1 cellular context compared by ENCODE assay signal in the genomic region with DNA sequence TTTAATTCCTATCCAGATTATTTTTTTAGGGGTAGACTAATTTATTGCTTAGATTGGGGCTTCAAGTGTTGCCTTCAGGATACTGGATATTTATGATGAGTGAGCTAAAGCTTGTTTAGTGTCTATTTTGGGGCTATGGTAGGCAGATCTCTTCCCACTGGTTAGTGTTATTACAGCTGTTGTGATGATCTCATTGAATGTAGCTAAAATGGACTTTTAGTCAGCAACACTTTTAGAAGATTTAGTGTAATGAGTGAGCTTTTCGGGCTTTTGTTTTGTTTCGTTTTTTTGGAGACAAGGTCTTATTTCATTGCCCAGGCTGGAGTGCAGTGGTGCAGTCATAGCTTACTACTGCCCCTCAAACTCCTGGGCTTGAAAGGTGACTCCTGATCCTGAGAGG.
TF ChIP-seq lines count a peak whose summit lies in the region.

No MANE protein-coding gene starts in this region.

TF ChIP-seq in HEK293, 187 proteins besides CTCF, POLR2A, EP300 and RAD21 (continued from another document and continues in another):
- TF ChIP-seq, protein P1, sequence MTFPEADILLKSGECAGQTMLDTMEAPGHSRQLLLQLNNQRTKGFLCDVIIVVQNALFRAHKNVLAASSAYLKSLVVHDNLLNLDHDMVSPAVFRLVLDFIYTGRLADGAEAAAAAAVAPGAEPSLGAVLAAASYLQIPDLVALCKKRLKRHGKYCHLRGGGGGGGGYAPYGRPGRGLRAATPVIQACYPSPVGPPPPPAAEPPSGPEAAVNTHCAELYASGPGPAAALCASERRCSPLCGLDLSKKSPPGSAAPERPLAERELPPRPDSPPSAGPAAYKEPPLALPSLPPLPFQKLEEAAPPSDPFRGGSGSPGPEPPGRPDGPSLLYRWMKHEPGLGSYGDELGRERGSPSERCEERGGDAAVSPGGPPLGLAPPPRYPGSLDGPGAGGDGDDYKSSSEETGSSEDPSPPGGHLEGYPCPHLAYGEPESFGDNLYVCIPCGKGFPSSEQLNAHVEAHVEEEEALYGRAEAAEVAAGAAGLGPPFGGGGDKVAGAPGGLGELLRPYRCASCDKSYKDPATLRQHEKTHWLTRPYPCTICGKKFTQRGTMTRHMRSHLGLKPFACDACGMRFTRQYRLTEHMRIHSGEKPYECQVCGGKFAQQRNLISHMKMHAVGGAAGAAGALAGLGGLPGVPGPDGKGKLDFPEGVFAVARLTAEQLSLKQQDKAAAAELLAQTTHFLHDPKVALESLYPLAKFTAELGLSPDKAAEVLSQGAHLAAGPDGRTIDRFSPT (tag by site-specific recombination; IDR thresholded peaks at IDR 0.05) = peak; percentile 41; the same call in 1 of the 2 replicates
- TF ChIP-seq ZNF843 (tag by site-specific recombination; IDR thresholded peaks at IDR 0.05) = peak; percentile 47; the same call in 1 of the 2 replicates
- TF ChIP-seq ZNF324 (tag by site-specific recombination; IDR thresholded peaks at IDR 0.05) = 0 out of 2 replicates have a peak, but pooled peaks have one; percentile 70
- TF ChIP-seq, protein P2, sequence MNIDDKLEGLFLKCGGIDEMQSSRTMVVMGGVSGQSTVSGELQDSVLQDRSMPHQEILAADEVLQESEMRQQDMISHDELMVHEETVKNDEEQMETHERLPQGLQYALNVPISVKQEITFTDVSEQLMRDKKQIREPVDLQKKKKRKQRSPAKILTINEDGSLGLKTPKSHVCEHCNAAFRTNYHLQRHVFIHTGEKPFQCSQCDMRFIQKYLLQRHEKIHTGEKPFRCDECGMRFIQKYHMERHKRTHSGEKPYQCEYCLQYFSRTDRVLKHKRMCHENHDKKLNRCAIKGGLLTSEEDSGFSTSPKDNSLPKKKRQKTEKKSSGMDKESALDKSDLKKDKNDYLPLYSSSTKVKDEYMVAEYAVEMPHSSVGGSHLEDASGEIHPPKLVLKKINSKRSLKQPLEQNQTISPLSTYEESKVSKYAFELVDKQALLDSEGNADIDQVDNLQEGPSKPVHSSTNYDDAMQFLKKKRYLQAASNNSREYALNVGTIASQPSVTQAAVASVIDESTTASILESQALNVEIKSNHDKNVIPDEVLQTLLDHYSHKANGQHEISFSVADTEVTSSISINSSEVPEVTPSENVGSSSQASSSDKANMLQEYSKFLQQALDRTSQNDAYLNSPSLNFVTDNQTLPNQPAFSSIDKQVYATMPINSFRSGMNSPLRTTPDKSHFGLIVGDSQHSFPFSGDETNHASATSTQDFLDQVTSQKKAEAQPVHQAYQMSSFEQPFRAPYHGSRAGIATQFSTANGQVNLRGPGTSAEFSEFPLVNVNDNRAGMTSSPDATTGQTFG (tag by site-specific recombination; IDR thresholded peaks at IDR 0.05; ENCODE audit: borderline replicate concordance) = no peak
- peak; percentile 94 for TF ChIP-seq ZEB2 (tag by site-specific recombination; IDR thresholded peaks at IDR 0.05)
- TF ChIP-seq ZNF146 (tag by site-specific recombination; IDR thresholded peaks at IDR 0.05) = 0 out of 2 replicates have a peak, but pooled peaks have one; percentile 14
- TF ChIP-seq ZNF560 (tag by site-specific recombination; IDR thresholded peaks at IDR 0.05; ENCODE audit: borderline replicate concordance) = no peak
- TF ChIP-seq, protein P3, sequence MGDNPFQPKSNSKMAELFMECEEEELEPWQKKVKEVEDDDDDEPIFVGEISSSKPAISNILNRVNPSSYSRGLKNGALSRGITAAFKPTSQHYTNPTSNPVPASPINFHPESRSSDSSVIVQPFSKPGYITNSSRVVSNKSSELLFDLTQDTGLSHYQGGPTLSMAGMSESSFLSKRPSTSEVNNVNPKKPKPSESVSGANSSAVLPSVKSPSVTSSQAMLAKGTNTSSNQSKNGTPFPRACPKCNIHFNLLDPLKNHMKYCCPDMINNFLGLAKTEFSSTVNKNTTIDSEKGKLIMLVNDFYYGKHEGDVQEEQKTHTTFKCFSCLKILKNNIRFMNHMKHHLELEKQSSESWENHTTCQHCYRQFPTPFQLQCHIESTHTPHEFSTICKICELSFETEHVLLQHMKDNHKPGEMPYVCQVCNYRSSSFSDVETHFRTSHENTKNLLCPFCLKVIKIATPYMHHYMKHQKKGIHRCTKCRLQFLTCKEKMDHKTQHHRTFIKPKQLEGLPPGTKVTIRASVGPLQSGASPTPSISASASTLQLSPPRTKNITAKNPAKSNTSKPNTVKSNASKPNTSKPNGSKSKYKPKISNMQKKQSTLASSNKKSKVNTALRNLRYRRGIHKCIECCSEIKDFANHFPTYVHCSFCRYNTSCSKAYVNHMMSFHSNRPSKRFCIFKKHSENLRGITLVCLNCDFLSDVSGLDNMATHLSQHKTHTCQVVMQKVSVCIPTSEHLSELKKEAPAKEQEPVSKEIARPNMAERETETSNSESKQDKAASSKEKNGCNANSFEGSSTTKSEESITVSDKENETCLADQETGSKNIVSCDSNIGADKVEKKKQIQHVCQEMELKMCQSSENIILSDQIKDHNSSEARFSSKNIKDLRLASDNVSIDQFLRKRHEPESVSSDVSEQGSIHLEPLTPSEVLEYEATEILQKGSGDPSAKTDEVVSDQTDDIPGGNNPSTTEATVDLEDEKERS (tag by site-specific recombination; IDR thresholded peaks at IDR 0.05) = no peak
- peak; percentile 57; the same call in 1 of the 2 replicates for TF ChIP-seq SP7 (tag by site-specific recombination; IDR thresholded peaks at IDR 0.05)
- no peak for TF ChIP-seq ZNF792 (tag by site-specific recombination; IDR thresholded peaks at IDR 0.05)
- 0 out of 2 replicates have a peak, but pooled peaks have one; percentile 53 for TF ChIP-seq BCL11A (tag by site-specific recombination; IDR thresholded peaks at IDR 0.05; ENCODE audit: low read depth)
- TF ChIP-seq ZSCAN30 (tag by site-specific recombination; IDR thresholded peaks at IDR 0.05) = no peak
- TF ChIP-seq, protein P4, sequence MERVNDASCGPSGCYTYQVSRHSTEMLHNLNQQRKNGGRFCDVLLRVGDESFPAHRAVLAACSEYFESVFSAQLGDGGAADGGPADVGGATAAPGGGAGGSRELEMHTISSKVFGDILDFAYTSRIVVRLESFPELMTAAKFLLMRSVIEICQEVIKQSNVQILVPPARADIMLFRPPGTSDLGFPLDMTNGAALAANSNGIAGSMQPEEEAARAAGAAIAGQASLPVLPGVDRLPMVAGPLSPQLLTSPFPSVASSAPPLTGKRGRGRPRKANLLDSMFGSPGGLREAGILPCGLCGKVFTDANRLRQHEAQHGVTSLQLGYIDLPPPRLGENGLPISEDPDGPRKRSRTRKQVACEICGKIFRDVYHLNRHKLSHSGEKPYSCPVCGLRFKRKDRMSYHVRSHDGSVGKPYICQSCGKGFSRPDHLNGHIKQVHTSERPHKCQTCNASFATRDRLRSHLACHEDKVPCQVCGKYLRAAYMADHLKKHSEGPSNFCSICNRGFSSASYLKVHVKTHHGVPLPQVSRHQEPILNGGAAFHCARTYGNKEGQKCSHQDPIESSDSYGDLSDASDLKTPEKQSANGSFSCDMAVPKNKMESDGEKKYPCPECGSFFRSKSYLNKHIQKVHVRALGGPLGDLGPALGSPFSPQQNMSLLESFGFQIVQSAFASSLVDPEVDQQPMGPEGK (tag by site-specific recombination; IDR thresholded peaks at IDR 0.05) = peak; percentile 41; the same call in 1 of the 2 replicates
- peak; percentile 89 for TF ChIP-seq ZNF629 (tag by site-specific recombination; IDR thresholded peaks at IDR 0.05)
- TF ChIP-seq KLF10 (tag by site-specific recombination; IDR thresholded peaks at IDR 0.05) = peak; percentile 62
- peak; percentile 19; the same call in 1 of the 2 replicates for TF ChIP-seq KLF8 (tag by site-specific recombination; IDR thresholded peaks at IDR 0.05)
- TF ChIP-seq SP3 (tag by site-specific recombination; IDR thresholded peaks at IDR 0.05) = no peak
- TF ChIP-seq ZNF311 (tag by site-specific recombination; IDR thresholded peaks at IDR 0.05; ENCODE audit: borderline replicate concordance) = no peak
- TF ChIP-seq ZNF48 (tag by site-specific recombination; IDR thresholded peaks at IDR 0.05) = no peak
- TF ChIP-seq, protein P5, sequence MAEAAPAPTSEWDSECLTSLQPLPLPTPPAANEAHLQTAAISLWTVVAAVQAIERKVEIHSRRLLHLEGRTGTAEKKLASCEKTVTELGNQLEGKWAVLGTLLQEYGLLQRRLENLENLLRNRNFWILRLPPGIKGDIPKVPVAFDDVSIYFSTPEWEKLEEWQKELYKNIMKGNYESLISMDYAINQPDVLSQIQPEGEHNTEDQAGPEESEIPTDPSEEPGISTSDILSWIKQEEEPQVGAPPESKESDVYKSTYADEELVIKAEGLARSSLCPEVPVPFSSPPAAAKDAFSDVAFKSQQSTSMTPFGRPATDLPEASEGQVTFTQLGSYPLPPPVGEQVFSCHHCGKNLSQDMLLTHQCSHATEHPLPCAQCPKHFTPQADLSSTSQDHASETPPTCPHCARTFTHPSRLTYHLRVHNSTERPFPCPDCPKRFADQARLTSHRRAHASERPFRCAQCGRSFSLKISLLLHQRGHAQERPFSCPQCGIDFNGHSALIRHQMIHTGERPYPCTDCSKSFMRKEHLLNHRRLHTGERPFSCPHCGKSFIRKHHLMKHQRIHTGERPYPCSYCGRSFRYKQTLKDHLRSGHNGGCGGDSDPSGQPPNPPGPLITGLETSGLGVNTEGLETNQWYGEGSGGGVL (tag by site-specific recombination; IDR thresholded peaks at IDR 0.05) = no peak
- no peak for TF ChIP-seq ZNF529 (tag by site-specific recombination; IDR thresholded peaks at IDR 0.05; ENCODE audit: insufficient replicate concordance)
- TF ChIP-seq ZNF214 (tag by site-specific recombination; IDR thresholded peaks at IDR 0.05; ENCODE audit: borderline replicate concordance) = no peak
- TF ChIP-seq, protein P6, sequence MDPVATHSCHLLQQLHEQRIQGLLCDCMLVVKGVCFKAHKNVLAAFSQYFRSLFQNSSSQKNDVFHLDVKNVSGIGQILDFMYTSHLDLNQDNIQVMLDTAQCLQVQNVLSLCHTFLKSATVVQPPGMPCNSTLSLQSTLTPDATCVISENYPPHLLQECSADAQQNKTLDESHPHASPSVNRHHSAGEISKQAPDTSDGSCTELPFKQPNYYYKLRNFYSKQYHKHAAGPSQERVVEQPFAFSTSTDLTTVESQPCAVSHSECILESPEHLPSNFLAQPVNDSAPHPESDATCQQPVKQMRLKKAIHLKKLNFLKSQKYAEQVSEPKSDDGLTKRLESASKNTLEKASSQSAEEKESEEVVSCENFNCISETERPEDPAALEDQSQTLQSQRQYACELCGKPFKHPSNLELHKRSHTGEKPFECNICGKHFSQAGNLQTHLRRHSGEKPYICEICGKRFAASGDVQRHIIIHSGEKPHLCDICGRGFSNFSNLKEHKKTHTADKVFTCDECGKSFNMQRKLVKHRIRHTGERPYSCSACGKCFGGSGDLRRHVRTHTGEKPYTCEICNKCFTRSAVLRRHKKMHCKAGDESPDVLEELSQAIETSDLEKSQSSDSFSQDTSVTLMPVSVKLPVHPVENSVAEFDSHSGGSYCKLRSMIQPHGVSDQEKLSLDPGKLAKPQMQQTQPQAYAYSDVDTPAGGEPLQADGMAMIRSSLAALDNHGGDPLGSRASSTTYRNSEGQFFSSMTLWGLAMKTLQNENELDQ (tag by site-specific recombination; IDR thresholded peaks at IDR 0.05; ENCODE audit: low read depth) = no peak
- TF ChIP-seq, protein P7, sequence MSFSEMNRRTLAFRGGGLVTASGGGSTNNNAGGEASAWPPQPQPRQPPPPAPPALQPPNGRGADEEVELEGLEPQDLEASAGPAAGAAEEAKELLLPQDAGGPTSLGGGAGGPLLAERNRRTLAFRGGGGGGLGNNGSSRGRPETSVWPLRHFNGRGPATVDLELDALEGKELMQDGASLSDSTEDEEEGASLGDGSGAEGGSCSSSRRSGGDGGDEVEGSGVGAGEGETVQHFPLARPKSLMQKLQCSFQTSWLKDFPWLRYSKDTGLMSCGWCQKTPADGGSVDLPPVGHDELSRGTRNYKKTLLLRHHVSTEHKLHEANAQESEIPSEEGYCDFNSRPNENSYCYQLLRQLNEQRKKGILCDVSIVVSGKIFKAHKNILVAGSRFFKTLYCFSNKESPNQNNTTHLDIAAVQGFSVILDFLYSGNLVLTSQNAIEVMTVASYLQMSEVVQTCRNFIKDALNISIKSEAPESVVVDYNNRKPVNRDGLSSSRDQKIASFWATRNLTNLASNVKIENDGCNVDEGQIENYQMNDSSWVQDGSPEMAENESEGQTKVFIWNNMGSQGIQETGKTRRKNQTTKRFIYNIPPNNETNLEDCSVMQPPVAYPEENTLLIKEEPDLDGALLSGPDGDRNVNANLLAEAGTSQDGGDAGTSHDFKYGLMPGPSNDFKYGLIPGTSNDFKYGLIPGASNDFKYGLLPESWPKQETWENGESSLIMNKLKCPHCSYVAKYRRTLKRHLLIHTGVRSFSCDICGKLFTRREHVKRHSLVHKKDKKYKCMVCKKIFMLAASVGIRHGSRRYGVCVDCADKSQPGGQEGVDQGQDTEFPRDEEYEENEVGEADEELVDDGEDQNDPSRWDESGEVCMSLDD (tag by site-specific recombination; IDR thresholded peaks at IDR 0.05) = no peak
- TF ChIP-seq ZFHX2 (tag by site-specific recombination; conservative IDR thresholded peaks at IDR 0.05) = peak; percentile 53; the same call in 1 of the 2 replicates
- TF ChIP-seq, protein P8, sequence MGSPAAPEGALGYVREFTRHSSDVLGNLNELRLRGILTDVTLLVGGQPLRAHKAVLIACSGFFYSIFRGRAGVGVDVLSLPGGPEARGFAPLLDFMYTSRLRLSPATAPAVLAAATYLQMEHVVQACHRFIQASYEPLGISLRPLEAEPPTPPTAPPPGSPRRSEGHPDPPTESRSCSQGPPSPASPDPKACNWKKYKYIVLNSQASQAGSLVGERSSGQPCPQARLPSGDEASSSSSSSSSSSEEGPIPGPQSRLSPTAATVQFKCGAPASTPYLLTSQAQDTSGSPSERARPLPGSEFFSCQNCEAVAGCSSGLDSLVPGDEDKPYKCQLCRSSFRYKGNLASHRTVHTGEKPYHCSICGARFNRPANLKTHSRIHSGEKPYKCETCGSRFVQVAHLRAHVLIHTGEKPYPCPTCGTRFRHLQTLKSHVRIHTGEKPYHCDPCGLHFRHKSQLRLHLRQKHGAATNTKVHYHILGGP (tag by site-specific recombination; IDR thresholded peaks at IDR 0.05) = no peak
- TF ChIP-seq EGR2 (tag by site-specific recombination; IDR thresholded peaks at IDR 0.05; ENCODE audit: low read depth) = peak; percentile 46; the same call in 1 of the 2 replicates
- TF ChIP-seq ZNF837 (tag by site-specific recombination; IDR thresholded peaks at IDR 0.05) = no peak
